Comparison of ENCODE assay signal across 9 cellular contexts in the genomic region with DNA sequence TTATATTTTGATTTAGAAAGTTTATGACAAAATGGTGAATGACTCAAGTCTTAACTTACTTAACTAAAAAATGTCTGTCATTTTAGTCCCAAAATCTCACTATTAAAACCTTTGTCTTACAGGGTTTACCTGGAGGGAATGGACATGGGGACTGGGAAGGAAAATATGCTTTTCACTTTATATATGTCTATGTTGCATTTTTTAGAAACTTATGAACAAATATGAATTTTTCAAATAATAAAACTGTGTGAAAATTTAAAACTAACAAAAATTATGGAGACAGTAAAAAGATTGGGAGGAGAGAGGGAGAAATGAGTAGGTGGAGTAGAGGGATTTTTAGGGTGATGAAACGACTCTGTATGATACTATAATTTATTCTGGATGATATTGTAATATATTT. TPM values are rescaled to one million over a fixed set of nuclear protein-coding genes. Genes with fewer than 3 reads are reported as not detected.
"Had no signal": no experiment of that assay in that cellular context is flagged by ENCODE, and none has a peak within 500 bp of the region (broad histone marks: within the 10 kb centered on the region; RNA-seq: fewer than 3 reads in every experiment).

No MANE protein-coding gene starts in this region.

- DNase-seq: GDM1, GF-D8 had no signal

- ATAC-seq: GM12878 had no signal

- H3K4me3 ChIP-seq: GM12878 had no signal

- FAIRE-seq: G401.6, GM12878, GM12891, GM12892, GM18507, GM19239 had no signal

RNA-seq across cellular contexts. Expression of a gene that starts 6.2 kb away (rescaled TPM):
- total RNA-seq: G401, GM12878 had no signal
